ENCODE assay signal across 20 cellular contexts in genomic region chr9:26974927-26975326, GRCh38. TPM values are rescaled to one million over a fixed set of nuclear protein-coding genes. Genes with fewer than 3 reads are reported as not detected.
"Had no signal": no experiment of that assay in that cellular context is flagged by ENCODE, and none has a peak within 500 bp of the region (broad histone marks: within the 10 kb centered on the region; RNA-seq: fewer than 3 reads in every experiment).

No MANE protein-coding gene starts in this region.

- H2AFZ ChIP-seq: parathyroid adenoma had no signal

- H3K4me3 Mint-ChIP-seq: activated CD4-positive, alpha-beta T cell treated with anti-CD3 and anti-CD28 coated beads, Interleukin-2, amount 10 ng/mL, durations not matched to agents 7 days and 5 days; stimulated activated naive CD8-positive, alpha-beta T cell treated with anti-CD3 and anti-CD28 coated beads, Interleukin-15, amount 100 ng/mL, for 72 hours had no signal

- H3K4me3 ChIP-seq: left ventricle myocardium inferior, testis, upper lobe of left lung had no signal

- H3K27ac Mint-ChIP-seq: activated CD4-positive, alpha-beta T cell treated with anti-CD3 and anti-CD28 coated beads, Interleukin-2, amount 10 ng/mL, durations not matched to agents 7 days and 5 days; stimulated activated naive CD8-positive, alpha-beta T cell treated with anti-CD3 and anti-CD28 coated beads, Interleukin-15, amount 100 ng/mL, for 72 hours had no signal

- DNase-seq: activated naive CD4-positive, alpha-beta T cell treated with Interleukin-2 at 50 U/mL for 16 hours; aorta; kidney; left ventricle myocardium inferior; retina; stimulated activated CD4-positive, alpha-beta T cell treated with anti-CD3 and anti-CD28 coated beads, Interleukin-15, amount 100 ng/mL, for 24 hours; stimulated activated naive CD8-positive, alpha-beta T cell treated with anti-CD3 and anti-CD28 coated beads, Interleukin-15, amount 100 ng/mL, for 72 hours; upper lobe of left lung had no signal

- H3K27me3 Mint-ChIP-seq: activated CD4-positive, alpha-beta T cell treated with anti-CD3 and anti-CD28 coated beads, Interleukin-2, amount 10 ng/mL, durations not matched to agents 7 days and 5 days; stimulated activated naive CD8-positive, alpha-beta T cell treated with anti-CD3 and anti-CD28 coated beads, Interleukin-15, amount 100 ng/mL, for 72 hours had no signal

- H3K9ac ChIP-seq: parathyroid adenoma had no signal

- H3K36me3 ChIP-seq: breast epithelium had no signal

- H3K9me3 Mint-ChIP-seq: activated CD4-positive, alpha-beta T cell treated with anti-CD3 and anti-CD28 coated beads, Interleukin-2, amount 10 ng/mL, durations not matched to agents 7 days and 5 days had no signal

- H3K27ac ChIP-seq: breast epithelium, heart left ventricle, left ventricle myocardium inferior, parathyroid adenoma, testis, upper lobe of left lung had no signal

- H3K4me1 ChIP-seq: breast epithelium, parathyroid adenoma, testis, upper lobe of left lung had no signal

- H3K27me3 ChIP-seq: breast epithelium, heart left ventricle, testis, upper lobe of left lung had no signal

- ATAC-seq: stimulated activated naive CD8-positive, alpha-beta T cell treated with anti-CD3 and anti-CD28 coated beads, Interleukin-15, amount 100 ng/mL, for 72 hours had no signal

- H3K4me1 Mint-ChIP-seq: activated CD4-positive, alpha-beta T cell treated with anti-CD3 and anti-CD28 coated beads, Interleukin-2, amount 10 ng/mL, durations not matched to agents 7 days and 5 days; stimulated activated naive CD8-positive, alpha-beta T cell treated with anti-CD3 and anti-CD28 coated beads, Interleukin-15, amount 100 ng/mL, for 72 hours had no signal

- H3K9me3 ChIP-seq: breast epithelium, left ventricle myocardium inferior, testis, upper lobe of left lung had no signal

RNA-seq across cellular contexts. Expression of gene IFT74, which starts 18.7 kb away (rescaled TPM):
- total RNA-seq: SK-MEL-5 had no signal

RNA-seq across cellular contexts. Expression of gene PLAA, which starts 27.9 kb away (rescaled TPM):
- total RNA-seq: SK-MEL-5 had no signal

RNA-seq across cellular contexts. Expression of gene LRRC19, which starts 30.5 kb away (rescaled TPM):
- total RNA-seq: activated CD4-positive, alpha-beta T cell treated with anti-CD3 and anti-CD28 coated beads, Interleukin-2, amount 10 ng/mL, durations not matched to agents 7 days and 5 days; aorta; cerebellum; dermis blood vessel endothelial cell; epithelial cell of proximal tubule; frontal cortex; heart left ventricle; left ventricle myocardium inferior; mesenteric fat pad; SK-MEL-5; T-helper 2 cell treated with Interferon-gamma antibody and Interleukin-4, amounts not matched to agents 100 ng/mL and 5 ng/mL, for 36 hours had no signal
- polyA plus RNA-seq: heart left ventricle had no signal
